Comparison of ENCODE assay signal across 1 cellular context in genomic region chr5:178983728-178984127, GRCh38.
TF ChIP-seq lines count a peak whose summit lies in the region.

No MANE protein-coding gene starts in this region.

TF ChIP-seq in IMR-90, 13 proteins besides CTCF, POLR2A, EP300 and RAD21 (continued from another document):
- no peak for TF ChIP-seq RCOR1 (IDR thresholded peaks at IDR 0.05; ENCODE audit: insufficient replicate concordance, low read length)
- TF ChIP-seq NFE2L2 (IDR thresholded peaks at IDR 0.05; ENCODE audit: low read depth, low read length), result no peak
- no peak for TF ChIP-seq RFX5 (IDR thresholded peaks at IDR 0.05; ENCODE audit: low read depth, low read length)
- no peak for TF ChIP-seq USF2 (IDR thresholded peaks at IDR 0.05; ENCODE audit: low read depth, low read length)
- TF ChIP-seq MXI1 (IDR thresholded peaks at IDR 0.05; ENCODE audit: borderline replicate concordance, low read depth, low read length), result no peak
- TF ChIP-seq SMC3 (IDR thresholded peaks at IDR 0.05; ENCODE audit: low read depth, low read length), result no peak
- no peak for TF ChIP-seq MAFK (IDR thresholded peaks at IDR 0.05; ENCODE audit: low read depth, low read length)
- TF ChIP-seq, protein P1, sequence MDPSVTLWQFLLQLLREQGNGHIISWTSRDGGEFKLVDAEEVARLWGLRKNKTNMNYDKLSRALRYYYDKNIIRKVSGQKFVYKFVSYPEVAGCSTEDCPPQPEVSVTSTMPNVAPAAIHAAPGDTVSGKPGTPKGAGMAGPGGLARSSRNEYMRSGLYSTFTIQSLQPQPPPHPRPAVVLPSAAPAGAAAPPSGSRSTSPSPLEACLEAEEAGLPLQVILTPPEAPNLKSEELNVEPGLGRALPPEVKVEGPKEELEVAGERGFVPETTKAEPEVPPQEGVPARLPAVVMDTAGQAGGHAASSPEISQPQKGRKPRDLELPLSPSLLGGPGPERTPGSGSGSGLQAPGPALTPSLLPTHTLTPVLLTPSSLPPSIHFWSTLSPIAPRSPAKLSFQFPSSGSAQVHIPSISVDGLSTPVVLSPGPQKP (IDR thresholded peaks at IDR 0.05; ENCODE audit: borderline replicate concordance, low read depth, low read length), result no peak
- TF ChIP-seq FOS (IDR thresholded peaks at IDR 0.05; ENCODE audit: low read depth, low read length), result no peak
TF ChIP-seq in IMR-90: peak in this region for 0.
